Comparison of ENCODE assay signal across 8 cellular contexts in genomic region chr22:30310881-30311771, GRCh38. TPM values are rescaled to one million over a fixed set of nuclear protein-coding genes. Genes with fewer than 3 reads are reported as not detected.
DNase-seq lines count a peak whose midpoint lies in the region; ATAC-seq and TF ChIP-seq lines count a peak whose summit lies in the region.

No MANE protein-coding gene starts in this region.

- DNase-seq in AG10803 (ENCODE audit: low read depth) (peak; percentile 84), NCI-H2029 treated with DMSO at 0.1 percent for 48 hours (lab: John Stamatoyannopoulos, UW) (peak; percentile 66), natural killer cell (no peak), GOT3 (lab: John Stamatoyannopoulos, UW) (no peak), AML-193 (lab: John Stamatoyannopoulos, UW) (no peak), HAP-1 (ENCODE audit: low spot score in 2 of 2) (no peak)
- no peak for DNase-seq in stimulated activated CD4-positive, alpha-beta T cell treated with anti-CD3 and anti-CD28 coated beads, Interleukin-12 subunit alpha, Interleukin-12 subunit beta, amount 100 ng/mL, for 4 hours

- H3K9me3 ChIP-seq in esophagus (ENCODE audit: control insufficient read depth in 2 of 2, insufficient read depth in 1 of 2, low read depth in 1 of 2, low read length in 1 of 2) (no peaks in the 10 kb centered on the region), HAP-1 (no peaks in the 10 kb centered on the region)

- no peak overlapping the region for H3K4me3 Mint-ChIP-seq in natural killer cell

- H3K27ac Mint-ChIP-seq in natural killer cell = peak overlapping the region; percentile 87 to 95

- no peak for ATAC-seq in natural killer cell

- H3K27me3 ChIP-seq in esophagus (ENCODE audit: control insufficient read depth in 1 of 2, insufficient read depth in 2 of 2, low read length in 2 of 2) = no peaks in the 10 kb centered on the region
- H3K27me3 ChIP-seq in HAP-1 (ENCODE audit: low read depth) = no peaks in the 10 kb centered on the region

- H3K4me3 ChIP-seq in AG10803 (ENCODE audit: low read length) = no peak overlapping the region
- H3K4me3 ChIP-seq in esophagus (ENCODE audit: low read depth in 1 of 2, low read length in 2 of 2) = no peak overlapping the region
- H3K4me3 ChIP-seq in HAP-1 = no peak overlapping the region

- H3K36me3 ChIP-seq in esophagus (ENCODE audit: control insufficient read depth in 2 of 2, insufficient read depth in 2 of 2, low read length in 1 of 2) (peaks cover 0 to 5% of the 10 kb centered on the region in 2 donors), HAP-1 (replicated peaks) (no peaks in the 10 kb centered on the region)

- intact Hi-C loops in natural killer cell (cut with micrococcal nuclease) = no loop called here

- H3K4me1 Mint-ChIP-seq in natural killer cell = peaks cover 89 to 98% of the 10 kb centered on the region in 2 donors

- H3K4me1 ChIP-seq in esophagus (ENCODE audit: control insufficient read depth in 2 of 2, insufficient read depth in 2 of 2, low read length in 1 of 2) = peaks cover 27 to 58% of the 10 kb centered on the region in 2 donors
- no peaks in the 10 kb centered on the region for H3K4me1 ChIP-seq in HAP-1

- no peak for TF ChIP-seq CTCF in AG10803 (conservative IDR thresholded peaks at IDR 0.05; ENCODE audit: low read length)
- no peak for TF ChIP-seq CTCF in natural killer cell (IDR thresholded peaks at IDR 0.05)

- peak overlapping the region; percentile 93 to 99 for H3K27ac ChIP-seq in esophagus (ENCODE audit: low read depth in 2 of 2, low read length in 1 of 2)

- no peaks in the 10 kb centered on the region for H3K27me3 Mint-ChIP-seq in natural killer cell (ENCODE audit: low read depth in 2 of 2)

- no peaks in the 10 kb centered on the region for H3K9me3 Mint-ChIP-seq in natural killer cell

- WGBS in esophagus, 2 donors = 42 to 46% methylated on average over 8 of the region's 8 CpGs

- in situ Hi-C loops in HAP-1 (cut with MboI; ENCODE audit: low sequenced_read_pairs) = no loop called here

- H3K36me3 Mint-ChIP-seq in natural killer cell = no peaks in the 10 kb centered on the region

RNA-seq across cellular contexts. Expression of gene TBC1D10A, which starts 15.6 kb away (rescaled TPM):
- polyA plus RNA-seq in esophagus = 10 to 100 TPM; 30.4 to 35.3 TPM
- total RNA-seq in natural killer cell = 10 to 100 TPM; 38.9 to 48.0 (median 47.9) TPM

RNA-seq across cellular contexts. Expression of gene CASTOR1, which starts 21.8 kb away (rescaled TPM):
- 10 to 100 TPM; 29.7 to 39.3 TPM for polyA plus RNA-seq in esophagus
- total RNA-seq in natural killer cell = 10 to 100 TPM in 1 of 3 donors, 1 to 10 TPM in 2; 7.0 to 11.9 (median 8.8) TPM

RNA-seq across cellular contexts. Expression of gene OSM, which starts 44.5 kb away (rescaled TPM):
- polyA plus RNA-seq in esophagus = under 1 TPM; 0.22 to 0.63 TPM
- total RNA-seq in natural killer cell = 100 to 1,000 TPM in 1 of 3 donors, 10 to 100 TPM in 2; 17.4 to 142 (median 18.1) TPM

RNA-seq across cellular contexts. Expression of gene SF3A1, which starts 45.6 kb away (rescaled TPM):
- 10 to 100 TPM; 14.3 to 23.1 TPM for polyA plus RNA-seq in esophagus
- total RNA-seq in natural killer cell = 100 to 1,000 TPM; 309 to 340 (median 319) TPM

RNA-seq across cellular contexts. Expression of gene CCDC157, which starts 45.7 kb away (rescaled TPM):
- 1 to 10 TPM; 1.6 to 2.2 TPM for polyA plus RNA-seq in esophagus
- 1 to 10 TPM; 7.7 to 9.7 (median 8.4) TPM for total RNA-seq in natural killer cell

Comparison
In these comparisons a context has a peak if more than half of its experiments do, and no peak if none do; other contexts are left out.
1. DNase-seq: peak in AG10803 (single experiment) and NCI-H2029 treated with DMSO at 0.1 percent for 48 hours (single experiment); none in natural killer cell (single experiment), stimulated activated CD4-positive, alpha-beta T cell treated with anti-CD3 and anti-CD28 coated beads, Interleukin-12 subunit alpha, Interleukin-12 subunit beta, amount 100 ng/mL, for 4 hours (single experiment), GOT3 (single experiment), AML-193 (0 of 2) and HAP-1 (0 of 2).